ENCODE assay signal across 4 cellular contexts in the genomic region with DNA sequence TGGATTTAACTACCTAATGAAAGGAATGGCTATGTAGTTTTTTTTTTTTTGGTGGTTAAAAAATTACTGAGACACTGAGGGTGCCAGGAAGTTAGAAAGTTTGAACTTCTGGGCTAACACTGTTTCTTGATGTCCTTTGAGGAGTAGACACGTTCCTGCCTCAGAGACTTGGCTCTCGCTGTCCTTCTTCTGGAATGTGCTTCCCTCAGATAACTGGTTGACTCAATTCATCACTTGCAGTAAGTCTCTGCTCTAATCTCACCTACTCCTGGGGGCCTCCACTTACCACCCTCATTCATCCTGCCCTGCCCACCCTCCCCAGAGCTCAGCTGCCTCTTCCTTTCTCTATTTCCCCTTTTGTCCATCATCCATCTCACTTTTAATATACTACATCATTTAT.
"Had no signal": no experiment of that assay in that cellular context is flagged by ENCODE, and none has a peak within 500 bp of the region (broad histone marks: within the 10 kb centered on the region; RNA-seq: fewer than 3 reads in every experiment).

No MANE protein-coding gene starts in this region.

- H3K4me3 ChIP-seq: GM23338 had no signal

- DNase-seq: H9, HCEC 1CT, KBM-7 had no signal

- H3K4me2 ChIP-seq: GM23338 had no signal

- ATAC-seq: GM23338 had no signal
